ENCODE assay signal across 9 cellular contexts in the genomic region with DNA sequence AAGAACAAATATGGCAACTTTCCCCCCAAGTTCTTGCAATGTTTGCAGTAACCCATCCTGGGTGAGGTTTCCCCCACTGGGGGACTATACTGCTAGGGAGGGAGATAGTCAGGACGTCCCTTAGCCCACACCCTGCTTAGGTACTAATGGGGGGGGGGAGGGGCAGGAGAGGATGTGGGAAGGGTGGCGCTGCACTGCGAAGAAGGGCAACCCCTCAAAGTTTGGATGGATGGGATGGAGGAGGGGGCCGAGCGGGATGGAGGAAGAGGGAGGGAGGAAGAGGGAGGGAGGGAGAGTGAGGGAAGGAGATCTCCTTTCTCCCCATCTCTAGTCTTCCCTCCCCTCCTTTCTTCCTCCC.
DNase-seq lines count a peak whose midpoint lies in the region; ATAC-seq and TF ChIP-seq lines count a peak whose summit lies in the region.
"Had no signal": no experiment of that assay in that cellular context is flagged by ENCODE, and none has a peak within 500 bp of the region (broad histone marks: within the 10 kb centered on the region; RNA-seq: fewer than 3 reads in every experiment).

No MANE protein-coding gene starts in this region.

- TF ChIP-seq CTCF in SK-N-SH (IDR thresholded peaks at IDR 0.05) (no peak), WI38 (IDR thresholded peaks at IDR 0.05; ENCODE audit: low read depth, low read length) (no peak), smooth muscle cell (IDR thresholded peaks at IDR 0.05; ENCODE audit: borderline replicate concordance, insufficient read depth, poor library complexity, severe bottlenecking) (no peak), omental fat pad (IDR thresholded peaks at IDR 0.05) (no peak)

- H3K4me2 ChIP-seq in SK-N-SH (peak overlapping the region; percentile 94), smooth muscle cell (peak overlapping the region; percentile 98)

- H3K4me3 ChIP-seq in SK-N-SH (ENCODE audit: low read depth in 2 of 2, low read length in 1 of 2) (peak overlapping the region; percentile 50 to 67), WI38 (ENCODE audit: low read depth, low read length) (peak overlapping the region; percentile 59), right cardiac atrium (ENCODE audit: low read length) (peak overlapping the region; percentile 53), smooth muscle cell (peak overlapping the region; percentile 73)

- no peak for ATAC-seq in SK-N-SH treated with all-trans-retinoic acid at 6 μM for 48 hours
- ATAC-seq in right cardiac atrium = no peak
- ATAC-seq in omental fat pad (ENCODE audit: low FRiP score) = no peak

- CTCF ChIA-PET in SK-N-SH (lab: Yijun Ruan, JAX) = interaction anchor here (0.8 to 1.7 kb wide), 5 partner anchors 12 to 272 kb away, joined by 3 to 6 read pairs (median 4); no protein-coding TSS in a partner anchor

- no peaks in the 10 kb centered on the region for H3K36me3 ChIP-seq in SK-N-SH (replicated peaks in 1 of 2; ENCODE audit: control insufficient read depth in 1 of 2, insufficient read depth in 2 of 2, low read length in 1 of 2)
- H3K36me3 ChIP-seq in smooth muscle cell (ENCODE audit: low read depth) = no peaks in the 10 kb centered on the region

- intact Hi-C loops in right cardiac atrium (cut with DNase I) = loop anchor here in 1 of 4 donors (10.0 kb wide), 1 partner anchor 265 kb away; no protein-coding TSS in a partner anchor

- H3K27me3 ChIP-seq in SK-N-SH (ENCODE audit: insufficient read depth) = peaks cover 91% of the 10 kb centered on the region
- H3K27me3 ChIP-seq in right cardiac atrium (ENCODE audit: control insufficient read depth, insufficient read depth) = no peaks in the 10 kb centered on the region
- H3K27me3 ChIP-seq in smooth muscle cell (ENCODE audit: low read depth) = peaks cover 91% of the 10 kb centered on the region

- under 1% methylated on average over 5 of the region's 5 CpGs for WGBS in SK-N-SH (ENCODE audit: low lambda C conversion rate)
- WGBS in right cardiac atrium = 0% methylated on average over 5 of the region's 5 CpGs
- WGBS in smooth muscle cell (ENCODE audit: low lambda C conversion rate) = 4% methylated on average over 3 of the region's 5 CpGs

- no peak for DNase-seq in SK-N-SH
- DNase-seq in right cardiac atrium = no peak
- DNase-seq in smooth muscle cell (lab: John Stamatoyannopoulos, UW; ENCODE audit: unreplicated experiment) = no peak
- no peak for DNase-seq in omental fat pad (ENCODE audit: low spot score)
- no peak for DNase-seq in pons (ENCODE audit: low spot score)
- no peak for DNase-seq in NCI-H1105 (lab: John Stamatoyannopoulos, UW)

- H3K9ac ChIP-seq in SK-N-SH (no peak overlapping the region), smooth muscle cell (ENCODE audit: low read depth) (no peak overlapping the region)

- peaks cover 19 to 41% of the 10 kb centered on the region in 2 experiments; a peak in 3 of 4 replicates for H3K4me1 ChIP-seq in SK-N-SH (ENCODE audit: control insufficient read depth in 1 of 2, insufficient read depth in 2 of 2, low read depth in 1 of 2, low read length in 1 of 2)
- H3K4me1 ChIP-seq in right cardiac atrium (ENCODE audit: control insufficient read depth, insufficient read depth, low read length) = peaks cover 10% of the 10 kb centered on the region
- peaks cover 31% of the 10 kb centered on the region for H3K4me1 ChIP-seq in smooth muscle cell (ENCODE audit: low read depth)

- no peaks in the 10 kb centered on the region for H3K9me2 ChIP-seq in SK-N-SH

- no peaks in the 10 kb centered on the region for H3K79me2 ChIP-seq in SK-N-SH (ENCODE audit: insufficient read depth)
- no peaks in the 10 kb centered on the region for H3K79me2 ChIP-seq in smooth muscle cell (ENCODE audit: low read depth)

- TF ChIP-seq RAD21 in SK-N-SH (IDR thresholded peaks at IDR 0.05; ENCODE audit: low read length) = no peak

- H3F3A ChIP-seq in SK-N-SH (replicated peaks; ENCODE audit: insufficient read depth) (no peaks in the 10 kb centered on the region), smooth muscle cell (ENCODE audit: low read depth) (no peaks in the 10 kb centered on the region)

- POLR2A ChIA-PET in SK-N-SH (lab: Yijun Ruan, JAX) = no interaction called here

- H4K20me1 ChIP-seq in SK-N-SH (ENCODE audit: insufficient read depth) = peaks cover 3% of the 10 kb centered on the region; the same call in 1 of the 2 replicates
- H4K20me1 ChIP-seq in smooth muscle cell (ENCODE audit: low read depth) = no peaks in the 10 kb centered on the region

- TF ChIP-seq EP300 in SK-N-SH (IDR thresholded peaks at IDR 0.05; ENCODE audit: borderline replicate concordance in 1 of 2, low read depth in 1 of 2, low read length in 1 of 2) = no peak

- H2AFZ ChIP-seq in SK-N-SH (ENCODE audit: low read depth) = no peak overlapping the region
- H2AFZ ChIP-seq in smooth muscle cell (ENCODE audit: low read depth) = no peak overlapping the region

- H3K9me3 ChIP-seq in SK-N-SH (no peaks in the 10 kb centered on the region), right cardiac atrium (ENCODE audit: control insufficient read depth, low read length) (no peaks in the 10 kb centered on the region), smooth muscle cell (replicated peaks; ENCODE audit: low read depth) (no peaks in the 10 kb centered on the region)

- H3K27ac ChIP-seq in SK-N-SH (ENCODE audit: low read depth in 2 of 2, low read length in 1 of 2) (no peak overlapping the region), right cardiac atrium (ENCODE audit: low read length) (no peak overlapping the region), smooth muscle cell (ENCODE audit: low read depth) (no peak overlapping the region)
- H3K27ac ChIP-seq: 22Rv1 had no signal

TF ChIP-seq in SK-N-SH, 30 proteins besides CTCF, POLR2A, EP300 and RAD21 (continues in another document):
- TF ChIP-seq, protein P1, sequence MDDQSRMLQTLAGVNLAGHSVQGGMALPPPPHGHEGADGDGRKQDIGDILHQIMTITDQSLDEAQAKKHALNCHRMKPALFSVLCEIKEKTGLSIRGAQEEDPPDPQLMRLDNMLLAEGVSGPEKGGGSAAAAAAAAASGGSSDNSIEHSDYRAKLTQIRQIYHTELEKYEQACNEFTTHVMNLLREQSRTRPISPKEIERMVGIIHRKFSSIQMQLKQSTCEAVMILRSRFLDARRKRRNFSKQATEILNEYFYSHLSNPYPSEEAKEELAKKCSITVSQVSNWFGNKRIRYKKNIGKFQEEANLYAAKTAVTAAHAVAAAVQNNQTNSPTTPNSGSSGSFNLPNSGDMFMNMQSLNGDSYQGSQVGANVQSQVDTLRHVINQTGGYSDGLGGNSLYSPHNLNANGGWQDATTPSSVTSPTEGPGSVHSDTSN (IDR thresholded peaks at IDR 0.05) = no peak
- no peak for TF ChIP-seq CHD2 (IDR thresholded peaks at IDR 0.05; ENCODE audit: low read length, partially characterized antibody)
- TF ChIP-seq, protein P2, sequence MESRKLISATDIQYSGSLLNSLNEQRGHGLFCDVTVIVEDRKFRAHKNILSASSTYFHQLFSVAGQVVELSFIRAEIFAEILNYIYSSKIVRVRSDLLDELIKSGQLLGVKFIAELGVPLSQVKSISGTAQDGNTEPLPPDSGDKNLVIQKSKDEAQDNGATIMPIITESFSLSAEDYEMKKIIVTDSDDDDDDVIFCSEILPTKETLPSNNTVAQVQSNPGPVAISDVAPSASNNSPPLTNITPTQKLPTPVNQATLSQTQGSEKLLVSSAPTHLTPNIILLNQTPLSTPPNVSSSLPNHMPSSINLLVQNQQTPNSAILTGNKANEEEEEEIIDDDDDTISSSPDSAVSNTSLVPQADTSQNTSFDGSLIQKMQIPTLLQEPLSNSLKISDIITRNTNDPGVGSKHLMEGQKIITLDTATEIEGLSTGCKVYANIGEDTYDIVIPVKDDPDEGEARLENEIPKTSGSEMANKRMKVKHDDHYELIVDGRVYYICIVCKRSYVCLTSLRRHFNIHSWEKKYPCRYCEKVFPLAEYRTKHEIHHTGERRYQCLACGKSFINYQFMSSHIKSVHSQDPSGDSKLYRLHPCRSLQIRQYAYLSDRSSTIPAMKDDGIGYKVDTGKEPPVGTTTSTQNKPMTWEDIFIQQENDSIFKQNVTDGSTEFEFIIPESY (IDR thresholded peaks at IDR 0.05; ENCODE audit: borderline replicate concordance, low read depth) = no peak

TF ChIP-seq in SK-N-SH treated with all-trans-retinoic acid at 6 μM for 48 hours, 23 proteins besides CTCF, POLR2A, EP300 and RAD21 (continues in another document):
- TF ChIP-seq, protein P3, sequence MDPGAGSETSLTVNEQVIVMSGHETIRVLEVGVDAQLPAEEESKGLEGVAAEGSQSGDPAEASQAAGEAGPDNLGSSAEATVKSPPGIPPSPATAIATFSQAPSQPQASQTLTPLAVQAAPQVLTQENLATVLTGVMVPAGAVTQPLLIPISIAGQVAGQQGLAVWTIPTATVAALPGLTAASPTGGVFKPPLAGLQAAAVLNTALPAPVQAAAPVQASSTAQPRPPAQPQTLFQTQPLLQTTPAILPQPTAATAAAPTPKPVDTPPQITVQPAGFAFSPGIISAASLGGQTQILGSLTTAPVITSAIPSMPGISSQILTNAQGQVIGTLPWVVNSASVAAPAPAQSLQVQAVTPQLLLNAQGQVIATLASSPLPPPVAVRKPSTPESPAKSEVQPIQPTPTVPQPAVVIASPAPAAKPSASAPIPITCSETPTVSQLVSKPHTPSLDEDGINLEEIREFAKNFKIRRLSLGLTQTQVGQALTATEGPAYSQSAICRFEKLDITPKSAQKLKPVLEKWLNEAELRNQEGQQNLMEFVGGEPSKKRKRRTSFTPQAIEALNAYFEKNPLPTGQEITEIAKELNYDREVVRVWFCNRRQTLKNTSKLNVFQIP (CRISPR knock-in tag; IDR thresholded peaks at IDR 0.05; ENCODE audit: borderline replicate concordance, low read depth) = no peak
- TF ChIP-seq ZC3H10 (CRISPR knock-in tag; IDR thresholded peaks at IDR 0.05) (no peak), PATZ1 (CRISPR knock-in tag; IDR thresholded peaks at IDR 0.05; ENCODE audit: borderline replicate concordance) (no peak), ZNF70 (CRISPR knock-in tag; IDR thresholded peaks at IDR 0.05) (no peak)
